15 cellular contexts compared by ENCODE assay signal in genomic region chr4:184440593-184441358, GRCh38. TPM values are rescaled to one million over a fixed set of nuclear protein-coding genes. Genes with fewer than 3 reads are reported as not detected.
A peak's percentile ranks its signal among the peaks of the same experiment; 100 is the strongest.
DNase-seq lines count a peak whose midpoint lies in the region; ATAC-seq and TF ChIP-seq lines count a peak whose summit lies in the region.
"Had no signal": no experiment of that assay in that cellular context is flagged by ENCODE, and none has a peak within 500 bp of the region (broad histone marks: within the 10 kb centered on the region; RNA-seq: fewer than 3 reads in every experiment).

No MANE protein-coding gene starts in this region.

- intact Hi-C loops in body of pancreas (cut with DNase I) (no loop called here), lower lobe of right lung (cut with DNase I) (no loop called here)
- intact Hi-C loops in activated CD4-positive, alpha-beta memory T cell treated with anti-CD3 and anti-CD28 coated beads for 36 hours (cut with micrococcal nuclease), result no loop called here

- H3K4me2 ChIP-seq in GM23338 (no peak overlapping the region; the same call in 1 of the 2 replicates), smooth muscle cell (peak overlapping the region; percentile 77)

- H3K27me3 Mint-ChIP-seq in GM23338 (ENCODE audit: insufficient read depth, low read depth, poor library complexity), result no peaks in the 10 kb centered on the region
- H3K27me3 Mint-ChIP-seq in activated CD4-positive, alpha-beta memory T cell treated with anti-CD3 and anti-CD28 coated beads for 36 hours, result no peaks in the 10 kb centered on the region

- WGBS in body of pancreas, 2 donors, result 82 to 84% methylated on average over 8 of the region's 8 CpGs
- WGBS in smooth muscle cell (ENCODE audit: low lambda C conversion rate), result 91% methylated on average over 8 of the region's 8 CpGs

- ATAC-seq in GM23338, result no peak
- ATAC-seq in body of pancreas, result no peak
- ATAC-seq in lower lobe of right lung, result no peak
- no peak for ATAC-seq in GM21723 (IDR thresholded peaks at IDR 0.05; ENCODE audit: unreplicated experiment)
- no peak for ATAC-seq in HG03432 (IDR thresholded peaks at IDR 0.05; ENCODE audit: unreplicated experiment)

- H3K27ac Mint-ChIP-seq in GM23338, result peak overlapping the region; percentile 32
- no peak overlapping the region for H3K27ac Mint-ChIP-seq in activated CD4-positive, alpha-beta memory T cell treated with anti-CD3 and anti-CD28 coated beads for 36 hours
- H3K27ac Mint-ChIP-seq: T-helper 1 cell treated with Interleukin-12 subunit alpha and Interleukin-12 subunit beta and Interleukin-4 antibody, amounts not matched to agents 30 μg/mL and 1 μg/mL, for 36 hours had no signal

- no peaks in the 10 kb centered on the region for H3K9me2 ChIP-seq in GM23338 (ENCODE audit: insufficient read depth)

- H2AFZ ChIP-seq in GM23338, result no peak overlapping the region
- H2AFZ ChIP-seq in smooth muscle cell (ENCODE audit: low read depth), result no peak overlapping the region

- H3K36me3 ChIP-seq in GM23338 (ENCODE audit: insufficient read depth) (no peaks in the 10 kb centered on the region), body of pancreas (replicated peaks in 1 of 2; ENCODE audit: insufficient read depth in 1 of 2, low read depth in 2 of 2) (no peaks in the 10 kb centered on the region), lower lobe of right lung (no peaks in the 10 kb centered on the region), smooth muscle cell (ENCODE audit: low read depth) (no peaks in the 10 kb centered on the region)

- H3K27me3 ChIP-seq in GM23338 (ENCODE audit: insufficient read depth) (no peaks in the 10 kb centered on the region), body of pancreas (no peaks in the 10 kb centered on the region), lower lobe of right lung (ENCODE audit: low read depth) (no peaks in the 10 kb centered on the region), smooth muscle cell (ENCODE audit: low read depth) (no peaks in the 10 kb centered on the region)

- peaks cover 64% of the 10 kb centered on the region for H3K4me1 ChIP-seq in GM23338 (ENCODE audit: insufficient read depth)
- H3K4me1 ChIP-seq in body of pancreas, result peaks cover 28% of the 10 kb centered on the region
- H3K4me1 ChIP-seq in lower lobe of right lung, result peaks cover 91% of the 10 kb centered on the region
- H3K4me1 ChIP-seq in smooth muscle cell (ENCODE audit: low read depth), result peaks cover 21% of the 10 kb centered on the region

- peak overlapping the region; percentile 21 for H3K9ac ChIP-seq in smooth muscle cell (ENCODE audit: low read depth)

- no peak for DNase-seq in GM23338 (ENCODE audit: low spot score)
- no peak for DNase-seq in body of pancreas
- DNase-seq in lower lobe of right lung, result no peak
- DNase-seq in smooth muscle cell (lab: John Stamatoyannopoulos, UW; ENCODE audit: unreplicated experiment), result no peak
- no peak for DNase-seq in mesenteric fat pad (ENCODE audit: low spot score)
- DNase-seq in activated CD4-positive, alpha-beta memory T cell treated with anti-CD3 and anti-CD28 coated beads for 36 hours, result no peak
- DNase-seq: activated T-cell treated with anti-CD3 and anti-CD28 coated beads, Interleukin-2, amount 50 U/mL, for 48 hours; EL; glutamatergic neuron; NCI-H1436; occipital lobe; stimulated activated CD4-positive, alpha-beta T cell treated with anti-CD3 and anti-CD28 coated beads, Interleukin-15, amount 100 ng/mL, for 24 hours had no signal

- peaks cover 15% of the 10 kb centered on the region for H3F3A ChIP-seq in GM23338 (replicated peaks; ENCODE audit: low read depth)
- peaks cover 19% of the 10 kb centered on the region for H3F3A ChIP-seq in smooth muscle cell (ENCODE audit: low read depth)

- POLR2A ChIA-PET in activated CD4-positive, alpha-beta memory T cell treated with anti-CD3 and anti-CD28 coated beads for 36 hours (lab: Charles Lee), result interaction anchor here (1.2 to 1.7 kb wide), 2 partner anchors 15 to 293 kb away, joined by 3 to 4 read pairs; partner anchors contain the start of gene CENPU

- CTCF ChIA-PET in activated CD4-positive, alpha-beta memory T cell treated with anti-CD3 and anti-CD28 coated beads for 36 hours (lab: Charles Lee), result interaction anchor here (0.8 to 1.3 kb wide), 2 partner anchors 15 to 177 kb away, joined by 3 read pairs; no protein-coding TSS in a partner anchor

- peaks cover 69% of the 10 kb centered on the region for H3K4me1 Mint-ChIP-seq in GM23338
- H3K4me1 Mint-ChIP-seq in activated CD4-positive, alpha-beta memory T cell treated with anti-CD3 and anti-CD28 coated beads for 36 hours (ENCODE audit: low read depth), result peaks cover 77% of the 10 kb centered on the region

- H3K36me3 Mint-ChIP-seq in GM23338 (ENCODE audit: low read depth), result no peaks in the 10 kb centered on the region
- no peaks in the 10 kb centered on the region for H3K36me3 Mint-ChIP-seq in activated CD4-positive, alpha-beta memory T cell treated with anti-CD3 and anti-CD28 coated beads for 36 hours

- H3K4me3 ChIP-seq in GM23338 (no peak overlapping the region), body of pancreas (no peak overlapping the region), lower lobe of right lung (peak overlapping the region; percentile 17), smooth muscle cell (no peak overlapping the region)

- no peak for TF ChIP-seq POLR2A in body of pancreas (IDR thresholded peaks at IDR 0.05)

- H3K4me3 Mint-ChIP-seq in GM23338, result no peak overlapping the region
- H3K4me3 Mint-ChIP-seq in activated CD4-positive, alpha-beta memory T cell treated with anti-CD3 and anti-CD28 coated beads for 36 hours, result no peak overlapping the region
- H3K4me3 Mint-ChIP-seq: T-helper 1 cell treated with Interleukin-12 subunit alpha and Interleukin-12 subunit beta and Interleukin-4 antibody, amounts not matched to agents 30 μg/mL and 1 μg/mL, for 36 hours had no signal

- peaks cover 82% of the 10 kb centered on the region for H3K79me2 ChIP-seq in GM23338 (replicated peaks; ENCODE audit: insufficient read depth)
- peaks cover 59% of the 10 kb centered on the region for H3K79me2 ChIP-seq in smooth muscle cell (ENCODE audit: low read depth)

- no peak for TF ChIP-seq CTCF in GM23338 (conservative IDR thresholded peaks at IDR 0.05; ENCODE audit: low read depth in 2 of 2)
- TF ChIP-seq CTCF in body of pancreas (IDR thresholded peaks at IDR 0.05), result no peak
- TF ChIP-seq CTCF in lower lobe of right lung (IDR thresholded peaks at IDR 0.05), result no peak
- no peak for TF ChIP-seq CTCF in smooth muscle cell (IDR thresholded peaks at IDR 0.05; ENCODE audit: borderline replicate concordance, insufficient read depth, poor library complexity, severe bottlenecking)

- H4K20me1 ChIP-seq in GM23338 (replicated peaks; ENCODE audit: insufficient read depth), result no peaks in the 10 kb centered on the region
- H4K20me1 ChIP-seq in smooth muscle cell (ENCODE audit: low read depth), result peaks cover 94% of the 10 kb centered on the region

- H3K9me3 ChIP-seq in body of pancreas (no peaks in the 10 kb centered on the region), lower lobe of right lung (no peaks in the 10 kb centered on the region), smooth muscle cell (replicated peaks; ENCODE audit: low read depth) (no peaks in the 10 kb centered on the region)

- H3K9me3 Mint-ChIP-seq in GM23338, result no peaks in the 10 kb centered on the region
- H3K9me3 Mint-ChIP-seq in activated CD4-positive, alpha-beta memory T cell treated with anti-CD3 and anti-CD28 coated beads for 36 hours, result no peaks in the 10 kb centered on the region
- H3K9me3 Mint-ChIP-seq: T-helper 1 cell treated with Interleukin-12 subunit alpha and Interleukin-12 subunit beta and Interleukin-4 antibody, amounts not matched to agents 30 μg/mL and 1 μg/mL, for 36 hours had no signal

- peak overlapping the region; percentile 94 for H3K27ac ChIP-seq in GM23338 (ENCODE audit: low read depth)
- peak overlapping the region in 3 of 4 donors; percentile 30 to 45 (median 44) for H3K27ac ChIP-seq in body of pancreas
- peak overlapping the region; percentile 60 for H3K27ac ChIP-seq in lower lobe of right lung
- H3K27ac ChIP-seq in smooth muscle cell (ENCODE audit: low read depth), result peak overlapping the region; percentile 81

RNA-seq across cellular contexts. Expression of gene IRF2, which starts 33.6 kb away (rescaled TPM):
- total RNA-seq in GM23338 (2014; rRNA removed; shearing (Covaris generic)), result 14.1 and 14.7 TPM in 2 replicates
- polyA plus RNA-seq in GM23338 (2016; fragmentation: Nextera tagmentation; extraction: Ambion mirVana) (13.6 and 15.0 TPM in 2 replicates), smooth muscle cell (6.6 and 10.2 TPM in 2 replicates)
- total RNA-seq in body of pancreas (10 to 100 TPM; 12.5 to 14.5 TPM), lower lobe of right lung (53.3 TPM), smooth muscle cell (18.4 and 21.6 TPM in 2 replicates), mesenteric fat pad (35.3 TPM)
- 10 to 100 TPM; 48.1 to 50.9 TPM for total RNA-seq in activated CD4-positive, alpha-beta memory T cell treated with anti-CD3 and anti-CD28 coated beads for 36 hours

Comparison
In these comparisons a context has a peak if more than half of its experiments do, and no peak if none do; other contexts are left out.
1. H3K27ac ChIP-seq: peak in every context shown above with its lines; median percentile 94 in GM23338; 81 in smooth muscle cell; 60 in lower lobe of right lung; 44 in body of pancreas.